ENCODE assay signal across 10 cellular contexts in the genomic region with DNA sequence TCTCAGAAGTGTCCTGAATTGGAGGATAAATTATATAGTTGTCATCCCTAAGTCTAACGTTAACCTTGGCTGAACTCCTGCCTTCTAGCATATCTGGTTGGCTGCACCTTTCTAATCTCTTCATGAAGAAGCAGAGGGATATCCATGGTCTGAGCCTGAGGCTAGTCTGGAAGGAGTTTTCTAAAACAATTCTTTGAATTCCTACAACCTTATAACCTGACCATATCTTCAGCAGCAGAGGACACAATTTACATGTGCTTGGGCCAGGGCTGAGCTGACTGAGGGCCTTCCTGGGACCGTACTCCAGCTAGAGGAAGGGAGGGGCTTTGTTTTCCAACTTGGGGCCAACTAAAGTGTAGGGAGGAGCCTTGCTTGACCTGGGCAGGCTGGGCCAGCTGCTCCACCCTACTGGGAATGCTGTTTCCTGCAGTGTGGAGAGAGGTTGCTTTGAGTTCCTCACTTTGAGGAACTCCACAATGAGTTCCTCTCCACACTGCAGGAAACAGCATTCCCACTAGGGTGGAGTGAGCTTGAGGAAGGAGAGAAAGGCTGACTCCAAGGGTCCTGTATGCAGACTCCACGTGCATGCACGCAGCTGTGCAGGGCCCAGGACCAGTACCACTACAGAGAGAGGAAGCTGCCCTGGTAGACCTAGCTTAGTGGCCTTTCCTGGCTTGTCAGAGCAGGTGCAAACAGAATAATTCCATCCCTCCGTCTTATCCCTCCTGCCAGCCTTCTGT. TPM values are rescaled to one million over a fixed set of nuclear protein-coding genes. Genes with fewer than 3 reads are reported as not detected.
DNase-seq lines count a peak whose midpoint lies in the region; ATAC-seq and TF ChIP-seq lines count a peak whose summit lies in the region.
"Had no signal": no experiment of that assay in that cellular context is flagged by ENCODE, and none has a peak within 500 bp of the region (broad histone marks: within the 10 kb centered on the region; RNA-seq: fewer than 3 reads in every experiment).

No MANE protein-coding gene starts in this region.

- H3K4me1 Mint-ChIP-seq in activated B cell treated with CpG ODN at 0.5 μM for 24 hours: peaks cover 27% of the 10 kb centered on the region

- H3K4me3 ChIP-seq in DND-41 (ENCODE audit: low read depth in 1 of 2, low read length in 2 of 2) (no peak overlapping the region), heart right ventricle (no peak overlapping the region), rectal smooth muscle tissue (ENCODE audit: low read length) (peak overlapping the region; percentile 31)

- peaks cover 81% of the 10 kb centered on the region for H3K36me3 ChIP-seq in DND-41 (ENCODE audit: insufficient read depth, low read length)
- peaks cover 0 to 95% (median 47%) of the 10 kb centered on the region in 9 donors for H3K36me3 ChIP-seq in heart right ventricle
- H3K36me3 ChIP-seq in rectal smooth muscle tissue (ENCODE audit: control insufficient read depth, insufficient read depth, low read length): peaks cover 35% of the 10 kb centered on the region

- no peaks in the 10 kb centered on the region for H3K27me3 Mint-ChIP-seq in activated B cell treated with CpG ODN at 0.5 μM for 24 hours
- H3K27me3 Mint-ChIP-seq: T-helper 17 cell had no signal

- 26 to 44% methylated on average over 5 of the region's 5 CpGs for WGBS in heart right ventricle, 2 donors

- no peak overlapping the region for H3K4me3 Mint-ChIP-seq in activated B cell treated with CpG ODN at 0.5 μM for 24 hours
- H3K4me3 Mint-ChIP-seq: T-helper 17 cell had no signal

- no peaks in the 10 kb centered on the region for H3K79me2 ChIP-seq in DND-41 (ENCODE audit: insufficient read depth, low read length)

- H4K20me1 ChIP-seq in DND-41 (ENCODE audit: insufficient read depth, low read length): peaks cover 11% of the 10 kb centered on the region; the same call in 1 of the 2 replicates

- POLR2A ChIA-PET in activated B cell treated with CpG ODN at 0.5 μM for 24 hours (lab: Charles Lee): interaction anchor here (0.6 kb wide), 1 partner anchor 152 kb away, joined by 5 read pairs; a partner anchor contains a TSS

- no peaks in the 10 kb centered on the region for H3K4me1 ChIP-seq in DND-41 (ENCODE audit: insufficient read depth, low read length)
- H3K4me1 ChIP-seq in heart right ventricle: peaks cover 7 to 65% (median 42%) of the 10 kb centered on the region in 9 donors
- peaks cover 12% of the 10 kb centered on the region for H3K4me1 ChIP-seq in rectal smooth muscle tissue (ENCODE audit: control insufficient read depth, insufficient read depth, low read length)

- H3K27me3 ChIP-seq in DND-41 (ENCODE audit: insufficient read depth, low read length, poor library complexity): no peaks in the 10 kb centered on the region
- H3K27me3 ChIP-seq in heart right ventricle: no peaks in the 10 kb centered on the region
- no peaks in the 10 kb centered on the region for H3K27me3 ChIP-seq in rectal smooth muscle tissue (ENCODE audit: control insufficient read depth, insufficient read depth, low read length)

- ATAC-seq in DND-41 (ENCODE audit: insufficient read depth, low read depth): peak; percentile 39; the same call in 1 of the 3 replicates
- no peak for ATAC-seq in activated B cell treated with CpG ODN at 0.5 μM for 24 hours (ENCODE audit: low read depth)
- ATAC-seq in heart right ventricle: peak; percentile 74 to 89 (median 84)
- no peak for ATAC-seq in HG03521 (IDR thresholded peaks at IDR 0.05; ENCODE audit: unreplicated experiment)
- no peak for ATAC-seq in HG03439 (IDR thresholded peaks at IDR 0.05; ENCODE audit: unreplicated experiment)
- ATAC-seq in HG02571 (IDR thresholded peaks at IDR 0.05; ENCODE audit: unreplicated experiment): no peak
- ATAC-seq: T-helper 17 cell had no signal

- intact Hi-C loops in activated B cell treated with CpG ODN at 0.5 μM for 24 hours (cut with micrococcal nuclease) (no loop called here), heart right ventricle (cut with DNase I) (loop anchor here in 4 of 10 donors (5.0 to 10.0 kb wide), 4 partner anchors 49 to 499 kb away; a partner anchor contains a TSS)

- H3K9me3 ChIP-seq in DND-41 (ENCODE audit: insufficient read depth, low read length, severe bottlenecking) (no peaks in the 10 kb centered on the region), heart right ventricle (no peaks in the 10 kb centered on the region)

- H3K27ac ChIP-seq in DND-41 (ENCODE audit: low read length): 0 out of 2 replicates have a peak overlapping the region, but pooled peaks have one; percentile 23
- peak overlapping the region; percentile 17 to 66 (median 40) for H3K27ac ChIP-seq in heart right ventricle
- peak overlapping the region; percentile 56 for H3K27ac ChIP-seq in rectal smooth muscle tissue (ENCODE audit: low read depth, low read length)

- H3K9me3 Mint-ChIP-seq in activated B cell treated with CpG ODN at 0.5 μM for 24 hours: no peaks in the 10 kb centered on the region

- no peak overlapping the region for H2AFZ ChIP-seq in DND-41 (ENCODE audit: low read depth, low read length)

- H3K9ac ChIP-seq in DND-41 (ENCODE audit: low read depth, low read length): no peak overlapping the region
- peak overlapping the region; percentile 33 for H3K9ac ChIP-seq in rectal smooth muscle tissue (ENCODE audit: low read length)

- H3K27ac Mint-ChIP-seq in activated B cell treated with CpG ODN at 0.5 μM for 24 hours: peak overlapping the region; percentile 53
- H3K27ac Mint-ChIP-seq: T-helper 17 cell had no signal

- peaks cover 72% of the 10 kb centered on the region for H3K36me3 Mint-ChIP-seq in activated B cell treated with CpG ODN at 0.5 μM for 24 hours (ENCODE audit: low read depth)

- CTCF ChIA-PET in activated B cell treated with CpG ODN at 0.5 μM for 24 hours (lab: Charles Lee): no interaction called here

- DNase-seq in DND-41 (no peak), activated B cell treated with CpG ODN at 0.5 μM for 24 hours (no peak), heart right ventricle (peak; percentile 52 to 64), ecto neural progenitor cell (ENCODE audit: low spot score) (no peak)
- DNase-seq: NCI-H1694, T-helper 17 cell had no signal

- TF ChIP-seq CTCF in DND-41 (IDR thresholded peaks at IDR 0.05; ENCODE audit: borderline replicate concordance, extremely low read depth, low read length, poor library complexity, severe bottlenecking): no peak
- no peak for TF ChIP-seq CTCF in activated B cell treated with CpG ODN at 0.5 μM for 24 hours (IDR thresholded peaks at IDR 0.05)
- TF ChIP-seq CTCF in heart right ventricle (IDR thresholded peaks at IDR 0.05): peak in 1 of 9 donors; percentile 7

- no peak overlapping the region for H3K4me2 ChIP-seq in DND-41 (ENCODE audit: insufficient read depth, low read length)

RNA-seq across cellular contexts. Expression of a gene that starts 19.6 kb away (rescaled TPM):
- total RNA-seq in activated B cell treated with CpG ODN at 0.5 μM for 24 hours: 16.6 and 17.9 TPM in 2 replicates
- total RNA-seq in heart right ventricle: 10 to 100 TPM; 12.5 to 28.4 (median 23.1) TPM
- polyA plus RNA-seq in heart right ventricle: 10 to 100 TPM in 1 of 2 donors, 1 to 10 TPM in 1; 4.3 to 10.0 TPM

RNA-seq across cellular contexts. Expression of a gene that starts 54.1 kb away (rescaled TPM):
- total RNA-seq in activated B cell treated with CpG ODN at 0.5 μM for 24 hours: 45.0 and 46.4 TPM in 2 replicates
- total RNA-seq in heart right ventricle: 100 to 1,000 TPM; 103 to 148 (median 117) TPM
- 100 to 1,000 TPM in 1 of 2 donors, 10 to 100 TPM in 1; 77.8 to 165 TPM for polyA plus RNA-seq in heart right ventricle

Comparison
In these comparisons a context has a peak if more than half of its experiments do, and no peak if none do; other contexts are left out.
1. ATAC-seq: peak in DND-41 (single experiment) and heart right ventricle (8 of 8); none in activated B cell treated with CpG ODN at 0.5 μM for 24 hours (single experiment), HG03521 (single experiment), HG03439 (single experiment) and HG02571 (single experiment).
2. DNase-seq: peak in heart right ventricle (2 of 2); none in DND-41 (single experiment), activated B cell treated with CpG ODN at 0.5 μM for 24 hours (single experiment) and ecto neural progenitor cell (single experiment).
3. Peak in every context shown above with its lines, with median percentiles within 50 percentile points of each other: H3K27ac ChIP-seq.